Comparison of ENCODE assay signal across 1 cellular context in genomic region chr9:131393622-131394463, GRCh38.
A peak's percentile ranks its signal among the peaks of the same experiment; 100 is the strongest.
TF ChIP-seq lines count a peak whose summit lies in the region.

PRRC2B (plus strand) TSS chr9:131394086; CDS start chr9:131430145, 36,059 bp downstream.

TF ChIP-seq in HEK293, 187 proteins besides CTCF, POLR2A, EP300 and RAD21 (continued from another document and continues in another):
- TF ChIP-seq ZNF211 (tag by site-specific recombination; IDR thresholded peaks at IDR 0.05; ENCODE audit: low read depth) (no peak), MZF1 (tag by site-specific recombination; IDR thresholded peaks at IDR 0.05; ENCODE audit: borderline replicate concordance) (no peak), ZBTB1 (tag by site-specific recombination; IDR thresholded peaks at IDR 0.05) (no peak), ZNF677 (tag by site-specific recombination; IDR thresholded peaks at IDR 0.05) (no peak), ZNF670 (tag by site-specific recombination; IDR thresholded peaks at IDR 0.05; ENCODE audit: low read depth) (no peak), ZNF701 (tag by site-specific recombination; IDR thresholded peaks at IDR 0.05) (no peak), YY1 (tag by site-specific recombination; IDR thresholded peaks at IDR 0.05) (no peak), ZNF223 (tag by site-specific recombination; IDR thresholded peaks at IDR 0.05) (no peak; the same call in 1 of the 2 replicates), YY2 (tag by site-specific recombination; IDR thresholded peaks at IDR 0.05) (no peak), ZNF704 (tag by site-specific recombination; IDR thresholded peaks at IDR 0.05) (no peak), ZNF549 (tag by site-specific recombination; IDR thresholded peaks at IDR 0.05) (no peak), ZNF341 (tag by site-specific recombination; IDR thresholded peaks at IDR 0.05; ENCODE audit: low read depth) (peak; percentile 73), BCL11A (tag by site-specific recombination; IDR thresholded peaks at IDR 0.05; ENCODE audit: low read depth) (peak; percentile 62; the same call in 1 of the 2 replicates), ZNF473 (tag by site-specific recombination; IDR thresholded peaks at IDR 0.05) (no peak), ZBTB44 (tag by site-specific recombination; IDR thresholded peaks at IDR 0.05) (no peak), ZXDB (tag by site-specific recombination; IDR thresholded peaks at IDR 0.05) (0 out of 2 replicates have a peak, but pooled peaks have one; percentile 28), ZNF610 (tag by site-specific recombination; IDR thresholded peaks at IDR 0.05; ENCODE audit: borderline replicate concordance) (no peak), HOXA7 (CRISPR knock-in tag; IDR thresholded peaks at IDR 0.05; ENCODE audit: borderline replicate concordance) (no peak), HIC1 (tag by site-specific recombination; IDR thresholded peaks at IDR 0.05) (no peak), SCRT2 (tag by site-specific recombination; IDR thresholded peaks at IDR 0.05) (no peak), ZNF843 (tag by site-specific recombination; IDR thresholded peaks at IDR 0.05) (no peak), ZNF391 (tag by site-specific recombination; IDR thresholded peaks at IDR 0.05; ENCODE audit: borderline replicate concordance, low read depth) (no peak), ZNF221 (tag by site-specific recombination; IDR thresholded peaks at IDR 0.05; ENCODE audit: borderline replicate concordance) (no peak), ZNF544 (tag by site-specific recombination; IDR thresholded peaks at IDR 0.05) (no peak), KLF9 (tag by site-specific recombination; IDR thresholded peaks at IDR 0.05; ENCODE audit: low read depth) (peak; percentile 48; the same call in 1 of the 2 replicates), ZNF624 (tag by site-specific recombination; IDR thresholded peaks at IDR 0.05) (no peak), ZNF776 (tag by site-specific recombination; IDR thresholded peaks at IDR 0.05; ENCODE audit: borderline replicate concordance) (no peak), ZNF398 (tag by site-specific recombination; IDR thresholded peaks at IDR 0.05) (peak; percentile 98), WT1 (tag by site-specific recombination; IDR thresholded peaks at IDR 0.05) (no peak), BCL11B (tag by site-specific recombination; IDR thresholded peaks at IDR 0.05; ENCODE audit: low read depth) (0 out of 2 replicates have a peak, but pooled peaks have one; percentile 50), TRIM28 (IDR thresholded peaks at IDR 0.05; ENCODE audit: borderline replicate concordance, low read length) (no peak), HOXC10 (CRISPR knock-in tag; IDR thresholded peaks at IDR 0.05) (no peak), ZNF629 (tag by site-specific recombination; IDR thresholded peaks at IDR 0.05) (peak; percentile 28; the same call in 1 of the 2 replicates), OVOL3 (tag by site-specific recombination; IDR thresholded peaks at IDR 0.05) (no peak), ZNF423 (tag by site-specific recombination; IDR thresholded peaks at IDR 0.05) (no peak), ZNF488 (tag by site-specific recombination; IDR thresholded peaks at IDR 0.05) (no peak), ZNF404 (tag by site-specific recombination; IDR thresholded peaks at IDR 0.05) (no peak), ZNF830 (tag by site-specific recombination; IDR thresholded peaks at IDR 0.05; ENCODE audit: low read depth) (no peak), ZBTB26 (tag by site-specific recombination; optimal IDR thresholded peaks at IDR 0.05) (peak; percentile 40), ZNF146 (tag by site-specific recombination; IDR thresholded peaks at IDR 0.05) (no peak), MEIS1 (CRISPR knock-in tag; IDR thresholded peaks at IDR 0.05; ENCODE audit: borderline replicate concordance) (no peak), ZBTB17 (tag by site-specific recombination; IDR thresholded peaks at IDR 0.05) (no peak), PBX3 (CRISPR knock-in tag; IDR thresholded peaks at IDR 0.05) (no peak), ZNF777 (tag by site-specific recombination; IDR thresholded peaks at IDR 0.05; ENCODE audit: borderline replicate concordance) (no peak)
- TF ChIP-seq, protein P1, sequence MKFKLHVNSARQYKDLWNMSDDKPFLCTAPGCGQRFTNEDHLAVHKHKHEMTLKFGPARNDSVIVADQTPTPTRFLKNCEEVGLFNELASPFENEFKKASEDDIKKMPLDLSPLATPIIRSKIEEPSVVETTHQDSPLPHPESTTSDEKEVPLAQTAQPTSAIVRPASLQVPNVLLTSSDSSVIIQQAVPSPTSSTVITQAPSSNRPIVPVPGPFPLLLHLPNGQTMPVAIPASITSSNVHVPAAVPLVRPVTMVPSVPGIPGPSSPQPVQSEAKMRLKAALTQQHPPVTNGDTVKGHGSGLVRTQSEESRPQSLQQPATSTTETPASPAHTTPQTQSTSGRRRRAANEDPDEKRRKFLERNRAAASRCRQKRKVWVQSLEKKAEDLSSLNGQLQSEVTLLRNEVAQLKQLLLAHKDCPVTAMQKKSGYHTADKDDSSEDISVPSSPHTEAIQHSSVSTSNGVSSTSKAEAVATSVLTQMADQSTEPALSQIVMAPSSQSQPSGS (tag by site-specific recombination; IDR thresholded peaks at IDR 0.05; ENCODE audit: low read depth), result no peak
- TF ChIP-seq, protein P2, sequence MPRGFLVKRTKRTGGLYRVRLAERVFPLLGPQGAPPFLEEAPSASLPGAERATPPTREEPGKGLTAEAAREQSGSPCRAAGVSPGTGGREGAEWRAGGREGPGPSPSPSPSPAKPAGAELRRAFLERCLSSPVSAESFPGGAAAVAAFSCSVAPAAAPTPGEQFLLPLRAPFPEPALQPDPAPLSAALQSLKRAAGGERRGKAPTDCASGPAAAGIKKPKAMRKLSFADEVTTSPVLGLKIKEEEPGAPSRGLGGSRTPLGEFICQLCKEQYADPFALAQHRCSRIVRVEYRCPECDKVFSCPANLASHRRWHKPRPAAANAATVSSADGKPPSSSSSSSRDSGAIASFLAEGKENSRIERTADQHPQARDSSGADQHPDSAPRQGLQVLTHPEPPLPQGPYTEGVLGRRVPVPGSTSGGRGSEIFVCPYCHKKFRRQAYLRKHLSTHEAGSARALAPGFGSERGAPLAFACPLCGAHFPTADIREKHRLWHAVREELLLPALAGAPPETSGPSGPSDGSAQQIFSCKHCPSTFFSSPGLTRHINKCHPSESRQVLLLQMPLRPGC (tag by site-specific recombination; IDR thresholded peaks at IDR 0.05), result no peak
- TF ChIP-seq, protein P3, sequence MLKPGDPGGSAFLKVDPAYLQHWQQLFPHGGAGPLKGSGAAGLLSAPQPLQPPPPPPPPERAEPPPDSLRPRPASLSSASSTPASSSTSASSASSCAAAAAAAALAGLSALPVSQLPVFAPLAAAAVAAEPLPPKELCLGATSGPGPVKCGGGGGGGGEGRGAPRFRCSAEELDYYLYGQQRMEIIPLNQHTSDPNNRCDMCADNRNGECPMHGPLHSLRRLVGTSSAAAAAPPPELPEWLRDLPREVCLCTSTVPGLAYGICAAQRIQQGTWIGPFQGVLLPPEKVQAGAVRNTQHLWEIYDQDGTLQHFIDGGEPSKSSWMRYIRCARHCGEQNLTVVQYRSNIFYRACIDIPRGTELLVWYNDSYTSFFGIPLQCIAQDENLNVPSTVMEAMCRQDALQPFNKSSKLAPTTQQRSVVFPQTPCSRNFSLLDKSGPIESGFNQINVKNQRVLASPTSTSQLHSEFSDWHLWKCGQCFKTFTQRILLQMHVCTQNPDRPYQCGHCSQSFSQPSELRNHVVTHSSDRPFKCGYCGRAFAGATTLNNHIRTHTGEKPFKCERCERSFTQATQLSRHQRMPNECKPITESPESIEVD (tag by site-specific recombination; IDR thresholded peaks at IDR 0.05), result no peak
- TF ChIP-seq, protein P4, sequence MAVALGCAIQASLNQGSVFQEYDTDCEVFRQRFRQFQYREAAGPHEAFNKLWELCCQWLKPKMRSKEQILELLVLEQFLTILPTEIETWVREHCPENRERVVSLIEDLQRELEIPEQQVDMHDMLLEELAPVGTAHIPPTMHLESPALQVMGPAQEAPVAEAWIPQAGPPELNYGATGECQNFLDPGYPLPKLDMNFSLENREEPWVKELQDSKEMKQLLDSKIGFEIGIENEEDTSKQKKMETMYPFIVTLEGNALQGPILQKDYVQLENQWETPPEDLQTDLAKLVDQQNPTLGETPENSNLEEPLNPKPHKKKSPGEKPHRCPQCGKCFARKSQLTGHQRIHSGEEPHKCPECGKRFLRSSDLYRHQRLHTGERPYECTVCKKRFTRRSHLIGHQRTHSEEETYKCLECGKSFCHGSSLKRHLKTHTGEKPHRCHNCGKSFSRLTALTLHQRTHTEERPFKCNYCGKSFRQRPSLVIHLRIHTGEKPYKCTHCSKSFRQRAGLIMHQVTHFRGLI (tag by site-specific recombination; IDR thresholded peaks at IDR 0.05), result no peak
- TF ChIP-seq, protein P5, sequence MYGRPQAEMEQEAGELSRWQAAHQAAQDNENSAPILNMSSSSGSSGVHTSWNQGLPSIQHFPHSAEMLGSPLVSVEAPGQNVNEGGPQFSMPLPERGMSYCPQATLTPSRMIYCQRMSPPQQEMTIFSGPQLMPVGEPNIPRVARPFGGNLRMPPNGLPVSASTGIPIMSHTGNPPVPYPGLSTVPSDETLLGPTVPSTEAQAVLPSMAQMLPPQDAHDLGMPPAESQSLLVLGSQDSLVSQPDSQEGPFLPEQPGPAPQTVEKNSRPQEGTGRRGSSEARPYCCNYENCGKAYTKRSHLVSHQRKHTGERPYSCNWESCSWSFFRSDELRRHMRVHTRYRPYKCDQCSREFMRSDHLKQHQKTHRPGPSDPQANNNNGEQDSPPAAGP (tag by site-specific recombination; IDR thresholded peaks at IDR 0.05), result no peak
